ENCODE assay signal across 8 cellular contexts in the genomic region with DNA sequence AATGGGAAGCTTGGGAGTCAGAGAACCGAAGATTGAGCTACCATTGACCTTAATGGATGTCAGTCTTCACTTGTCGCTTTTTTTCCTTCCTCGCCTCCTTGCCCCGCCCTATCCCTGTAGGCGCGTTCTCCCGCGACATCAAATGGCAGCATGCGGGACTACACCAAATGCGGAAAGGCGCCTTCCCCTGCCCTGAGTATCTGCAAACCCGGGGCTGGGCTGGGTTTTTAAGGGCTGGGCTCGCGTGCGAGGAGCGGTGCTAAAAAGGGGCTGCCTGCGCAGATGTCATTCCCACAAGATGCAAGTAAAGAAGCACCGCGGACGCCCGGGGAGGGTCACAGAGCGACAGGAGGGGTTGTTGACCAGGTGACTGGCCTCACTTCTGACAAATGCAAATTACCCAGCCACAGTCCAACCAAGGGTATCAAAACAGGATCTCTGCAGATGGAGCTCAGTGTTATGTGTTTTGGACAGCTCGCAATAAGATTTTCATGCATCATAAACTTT. TPM values are rescaled to one million over a fixed set of nuclear protein-coding genes. Genes with fewer than 3 reads are reported as not detected.
DNase-seq lines count a peak whose midpoint lies in the region; ATAC-seq and TF ChIP-seq lines count a peak whose summit lies in the region.

No MANE protein-coding gene starts in this region.

- H3K9me3 ChIP-seq in H9 (ENCODE audit: control insufficient read depth, low read depth, low read length): no peaks in the 10 kb centered on the region
- no peaks in the 10 kb centered on the region for H3K9me3 ChIP-seq in osteoblast (ENCODE audit: low read depth, low read length)
- no peaks in the 10 kb centered on the region for H3K9me3 ChIP-seq in upper lobe of right lung

- no peak overlapping the region for H3K14ac ChIP-seq in H9 (ENCODE audit: insufficient read depth, low read length)

- no peaks in the 10 kb centered on the region for H3K27me3 ChIP-seq in H9 (ENCODE audit: insufficient read depth, low read length)
- peaks cover 6% of the 10 kb centered on the region for H3K27me3 ChIP-seq in osteoblast (ENCODE audit: insufficient read depth, low read length)
- peaks cover 6% of the 10 kb centered on the region for H3K27me3 ChIP-seq in upper lobe of right lung

- no peak overlapping the region for H3K23ac ChIP-seq in H9 (ENCODE audit: insufficient read length, low read depth, low read length)

- H4K91ac ChIP-seq in H9 (ENCODE audit: insufficient read length, low read depth, low read length): no peak overlapping the region

- peaks cover 9 to 13% of the 10 kb centered on the region in 2 experiments; a peak in 4 of 5 replicates for H3K9me3 Mint-ChIP-seq in H9
- H3K9me3 Mint-ChIP-seq in activated T-cell treated with anti-CD3 and anti-CD28 coated beads, Interleukin-2, amount 50 U/mL, for 24 hours: no peaks in the 10 kb centered on the region

- no peak overlapping the region for H2BK120ac ChIP-seq in H9 (ENCODE audit: low read depth, low read length, poor library complexity, severe bottlenecking)

- H3K27ac Mint-ChIP-seq in H9: peak overlapping the region in 1 of 3 experiments; percentile 76; a peak in 1 of 7 replicates
- no peak overlapping the region for H3K27ac Mint-ChIP-seq in activated T-cell treated with anti-CD3 and anti-CD28 coated beads, Interleukin-2, amount 50 U/mL, for 24 hours

- H3K36me3 Mint-ChIP-seq in H9 (ENCODE audit: insufficient read depth in 1 of 3, low read depth in 3 of 3): peaks cover 0 to 12% (median 2%) of the 10 kb centered on the region in 3 experiments; a peak in 3 of 7 replicates
- H3K36me3 Mint-ChIP-seq in activated T-cell treated with anti-CD3 and anti-CD28 coated beads, Interleukin-2, amount 50 U/mL, for 24 hours (ENCODE audit: low read depth): peaks cover 4% of the 10 kb centered on the region

- H3K4me2 ChIP-seq in H9 (ENCODE audit: insufficient read depth, insufficient read length, low read length) (peak overlapping the region; percentile 52), osteoblast (ENCODE audit: insufficient read depth, low read length) (peak overlapping the region; percentile 88)

- peak overlapping the region; percentile 54 to 68; a peak in 4 of 5 replicates for H3K4me3 Mint-ChIP-seq in H9
- H3K4me3 Mint-ChIP-seq in activated T-cell treated with anti-CD3 and anti-CD28 coated beads, Interleukin-2, amount 50 U/mL, for 24 hours: peak overlapping the region; percentile 69

- no peak overlapping the region for H3K56ac ChIP-seq in H9 (ENCODE audit: insufficient read length, low read depth, low read length)

- H2BK12ac ChIP-seq in H9 (ENCODE audit: insufficient read length, low read depth, low read length): no peak overlapping the region

- H3T11ph ChIP-seq in H9 (ENCODE audit: low read length): no peak overlapping the region

- peak; percentile 85 for DNase-seq in GM12864 (ENCODE audit: low read depth)
- peak; percentile 92 for DNase-seq in H9
- peak; percentile 86 for DNase-seq in NCI-H2227 (lab: John Stamatoyannopoulos, UW; ENCODE audit: unreplicated experiment)
- peak; percentile 74 for DNase-seq in activated T-cell treated with anti-CD3 and anti-CD28 coated beads, Interleukin-2, amount 50 U/mL, for 24 hours
- peak; percentile 41 for DNase-seq in fibroblast of pulmonary artery (ENCODE audit: low read depth)
- DNase-seq in osteoblast (ENCODE audit: insufficient read length, low spot score, missing footprints): peak; percentile 59
- peak; percentile 81 for DNase-seq in upper lobe of right lung
- DNase-seq in NCI-H345 treated with DMSO at 0.1 percent for 48 hours (lab: John Stamatoyannopoulos, UW; ENCODE audit: unreplicated experiment): no peak

- H3K4me3 ChIP-seq in GM12864 (ENCODE audit: low read depth, low read length): peak overlapping the region; percentile 62
- H3K4me3 ChIP-seq in fibroblast of pulmonary artery (replicated peaks; ENCODE audit: low read depth, low read length): peak overlapping the region; percentile 44
- peak overlapping the region; percentile 65 for H3K4me3 ChIP-seq in osteoblast (ENCODE audit: insufficient read depth, low read length)
- H3K4me3 ChIP-seq in upper lobe of right lung: peak overlapping the region; percentile 37

- H4K5ac ChIP-seq in H9 (ENCODE audit: insufficient read length, low read depth, low read length): no peak overlapping the region

- no peak overlapping the region for H2BK15ac ChIP-seq in H9 (ENCODE audit: low read depth, low read length)

- H3K27me3 Mint-ChIP-seq in H9 (ENCODE audit: low read depth): peaks cover 52% of the 10 kb centered on the region
- peaks cover 76% of the 10 kb centered on the region for H3K27me3 Mint-ChIP-seq in activated T-cell treated with anti-CD3 and anti-CD28 coated beads, Interleukin-2, amount 50 U/mL, for 24 hours

- no peak overlapping the region for H2BK20ac ChIP-seq in H9 (ENCODE audit: low read depth, low read length, poor library complexity, severe bottlenecking)

- H4K8ac ChIP-seq in H9 (replicated peaks; ENCODE audit: insufficient read length, low read depth, low read length): no peak overlapping the region

- H3K4me1 Mint-ChIP-seq in H9: peaks cover 42 to 44% of the 10 kb centered on the region in 2 experiments
- H3K4me1 Mint-ChIP-seq in activated T-cell treated with anti-CD3 and anti-CD28 coated beads, Interleukin-2, amount 50 U/mL, for 24 hours (ENCODE audit: low read depth): peaks cover 31% of the 10 kb centered on the region

- peaks cover 3% of the 10 kb centered on the region for H3K23me2 ChIP-seq in H9 (ENCODE audit: insufficient read length, low read depth, low read length, poor library complexity, severe bottlenecking)

- no peak overlapping the region for H3K4ac ChIP-seq in H9 (ENCODE audit: low read depth, low read length)

- H2AFZ ChIP-seq in H9 (ENCODE audit: low read length) (no peak overlapping the region), osteoblast (ENCODE audit: low read length) (peak overlapping the region; percentile 80)

- H3K79me2 ChIP-seq in H9 (ENCODE audit: insufficient read depth, low read length) (no peaks in the 10 kb centered on the region), osteoblast (ENCODE audit: insufficient read depth, low read length) (no peaks in the 10 kb centered on the region)

- TF ChIP-seq CTCF in GM12864 (IDR thresholded peaks at IDR 0.05; ENCODE audit: low read depth, low read length, missing control alignments) (peak; percentile 53), H9 (conservative IDR thresholded peaks at IDR 0.05) (peak; percentile 53), fibroblast of pulmonary artery (IDR thresholded peaks at IDR 0.05; ENCODE audit: low read length, missing control alignments) (peak; percentile 34), osteoblast (IDR thresholded peaks at IDR 0.05; ENCODE audit: extremely low read depth, low read depth, low read length) (peak; percentile 19), upper lobe of right lung (IDR thresholded peaks at IDR 0.05) (peak; percentile 41)

- H4K20me1 ChIP-seq in H9 (ENCODE audit: control insufficient read depth, insufficient read depth, insufficient read length) (no peaks in the 10 kb centered on the region), osteoblast (ENCODE audit: insufficient read depth, low read length) (no peaks in the 10 kb centered on the region)

- no peaks in the 10 kb centered on the region for H3K79me1 ChIP-seq in H9 (ENCODE audit: insufficient read depth, low read depth, low read length, poor library complexity, severe bottlenecking)

- H3K18ac ChIP-seq in H9 (ENCODE audit: insufficient read length, low read depth, low read length): no peak overlapping the region

- H3K36me3 ChIP-seq in osteoblast (ENCODE audit: insufficient read depth, low read length): no peaks in the 10 kb centered on the region
- H3K36me3 ChIP-seq in upper lobe of right lung: no peaks in the 10 kb centered on the region

- no peak overlapping the region for H2AK5ac ChIP-seq in H9 (ENCODE audit: insufficient read length, low read length)

- H3K27ac ChIP-seq in H9 (ENCODE audit: insufficient read length, low read depth, low read length) (no peak overlapping the region), osteoblast (ENCODE audit: low read depth, low read length) (no peak overlapping the region), upper lobe of right lung (no peak overlapping the region)

- WGBS in H9 (ENCODE audit: extremely low coverage, insufficient read length, low lambda C conversion rate): no CpG with 5 or more reads among the region's 23 CpGs

- intact Hi-C loops in upper lobe of right lung (cut with DNase I): no loop called here

- no peak overlapping the region for H3K9ac ChIP-seq in H9 (ENCODE audit: extremely low read depth, insufficient read length, low read length)

- no peak overlapping the region for H2BK5ac ChIP-seq in H9 (ENCODE audit: insufficient read length, low read length)

- H3K4me1 ChIP-seq in H9 (ENCODE audit: insufficient read depth, low read length) (no peaks in the 10 kb centered on the region; the same call in 1 of the 2 replicates), osteoblast (ENCODE audit: insufficient read depth, low read length) (peaks cover 1% of the 10 kb centered on the region), upper lobe of right lung (peaks cover 10% of the 10 kb centered on the region)

- ATAC-seq in upper lobe of right lung: peak; percentile 75

RNA-seq across cellular contexts. Expression of a gene that starts 4.7 kb away (rescaled TPM):
- 31.9 and 35.0 TPM in 2 replicates for total RNA-seq in H9 (2021)
- 0.72 and 1.8 TPM in 2 replicates for total RNA-seq in osteoblast
- 0.87 TPM for total RNA-seq in upper lobe of right lung

RNA-seq across cellular contexts. Expression of a gene that starts 16.2 kb away (rescaled TPM):
- total RNA-seq in H9 (2021): not detected in 2 replicates
- not detected in 2 replicates for total RNA-seq in osteoblast
- total RNA-seq in upper lobe of right lung: not detected

RNA-seq across cellular contexts. Expression of a gene that starts 40.3 kb away (rescaled TPM):
- total RNA-seq in H9 (2021) (16.8 and 20.1 TPM in 2 replicates), osteoblast (40.5 and 48.6 TPM in 2 replicates), upper lobe of right lung (60.9 TPM)

Comparison
In these comparisons a context has a peak if more than half of its experiments do, and no peak if none do; other contexts are left out.
1. RNA of a gene that starts 4.7 kb away (total RNA-seq): 31.9 to 35.0 TPM in H9; 0.87 TPM in upper lobe of right lung (single experiment) and 0.72 to 1.8 TPM in osteoblast; every median in the first group is over 10 times any median in the second.
2. Peak in every context shown above with its lines, with median percentiles within 50 percentile points of each other: H3K4me3 ChIP-seq and CTCF ChIP-seq.